Comparison of ENCODE assay signal across 8 cellular contexts in the genomic region with DNA sequence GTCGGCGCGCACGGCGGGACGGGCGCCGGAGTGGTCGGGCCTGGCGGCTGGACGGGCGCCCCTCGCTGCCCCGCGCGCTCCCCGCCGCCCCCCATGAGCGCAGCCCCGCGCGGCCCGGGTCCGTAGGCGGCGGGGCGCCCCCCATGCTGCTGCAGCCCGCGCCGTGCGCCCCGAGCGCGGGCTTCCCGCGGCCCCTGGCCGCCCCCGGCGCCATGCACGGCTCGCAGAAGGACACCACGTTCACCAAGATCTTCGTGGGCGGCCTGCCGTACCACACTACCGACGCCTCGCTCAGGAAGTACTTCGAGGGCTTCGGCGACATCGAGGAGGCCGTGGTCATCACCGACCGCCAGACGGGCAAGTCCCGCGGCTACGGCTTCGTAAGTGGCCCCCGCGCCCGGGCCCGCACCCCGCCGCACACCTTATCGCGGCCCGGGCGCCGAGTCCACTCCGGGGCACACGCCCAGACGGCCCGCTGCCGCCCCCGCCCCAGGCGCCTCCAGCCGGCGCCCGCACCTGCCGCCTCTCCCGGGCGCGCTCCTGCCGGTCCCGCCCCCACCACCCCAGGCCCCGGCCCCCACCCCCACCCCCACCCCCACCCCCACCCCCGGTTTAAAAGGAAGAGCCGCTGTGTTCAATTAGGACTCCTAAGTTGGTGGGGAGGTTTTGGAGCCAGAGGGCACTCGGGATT. TPM values are rescaled to one million over a fixed set of nuclear protein-coding genes. Genes with fewer than 3 reads are reported as not detected.
DNase-seq lines count a peak whose midpoint lies in the region; ATAC-seq and TF ChIP-seq lines count a peak whose summit lies in the region.

No MANE protein-coding gene starts in this region.

- H3K9me3 ChIP-seq in Caco-2 (no peaks in the 10 kb centered on the region), iPS-15b (ENCODE audit: control insufficient read depth, insufficient read depth, low read length) (no peaks in the 10 kb centered on the region)

- peak overlapping the region; percentile 54 for H3K27ac Mint-ChIP-seq in Caco-2 (ENCODE audit: unreplicated experiment)
- peak overlapping the region; percentile 95 for H3K27ac Mint-ChIP-seq in activated naive CD4-positive, alpha-beta T cell treated with anti-CD3 and anti-CD28 coated beads, Interleukin-2, amount 10 ng/mL, durations not matched to agents 7 days and 5 days

- H3K27me3 ChIP-seq in Caco-2 (replicated peaks; ENCODE audit: control insufficient read depth, insufficient read depth, low read length) (no peaks in the 10 kb centered on the region), iPS-15b (ENCODE audit: control insufficient read depth, insufficient read depth, low read length) (no peaks in the 10 kb centered on the region)

- POLR2A ChIA-PET in Caco-2 (lab: Charles Lee), result interaction anchor here (0.6 to 1.0 kb wide), 3 partner anchors 42 to 418 kb away, joined by 3 to 4 read pairs (median 3); no protein-coding TSS in a partner anchor

- H3K36me3 ChIP-seq in Caco-2 (ENCODE audit: control insufficient read depth, insufficient read depth, low read length), result peaks cover 10% of the 10 kb centered on the region
- H3K36me3 ChIP-seq in iPS-15b (ENCODE audit: control insufficient read depth, insufficient read depth, low read length), result peaks cover 28% of the 10 kb centered on the region

- peaks cover 23% of the 10 kb centered on the region for H3K4me1 ChIP-seq in Caco-2
- peaks cover 2% of the 10 kb centered on the region for H3K4me1 ChIP-seq in iPS-15b (ENCODE audit: control insufficient read depth, insufficient read depth, low read length)

- no TSS peak for BruUV-seq in Caco-2 (replicated peaks; lab: Mats Ljungman, UMichigan)

- peak in 1 of 2 experiments; percentile 54 for DNase-seq in Caco-2
- peak; percentile 57 for DNase-seq in GM20000 (ENCODE audit: low spot score)
- no peak for DNase-seq in Jurkat, Clone E6-1 (ENCODE audit: low read depth, low spot score)
- DNase-seq in activated naive CD4-positive, alpha-beta T cell treated with anti-CD3 and anti-CD28 coated beads, Interleukin-2, amount 10 ng/mL, durations not matched to agents 7 days and 5 days, result peak; percentile 45
- peak; percentile 40 for DNase-seq in stimulated activated CD4-positive, alpha-beta T cell treated with anti-CD3 and anti-CD28 coated beads, Interleukin-4, amount 100 ng/mL, for 1 hour
- no peak for DNase-seq in medulla oblongata (ENCODE audit: extremely low spot score)
- no peak for DNase-seq in sciatic nerve (ENCODE audit: low spot score)

- H3K4me3 ChIP-seq in Caco-2 (ENCODE audit: low read depth, low read length) (peak overlapping the region; percentile 96), iPS-15b (ENCODE audit: low read depth, low read length) (peak overlapping the region; percentile 71)
- peak overlapping the region; percentile 59 for H3K4me3 ChIP-seq in Jurkat, Clone E6-1 (ENCODE audit: low read length)

- H3K4me3 Mint-ChIP-seq in Caco-2 (ENCODE audit: unreplicated experiment), result peak overlapping the region; percentile 80
- peak overlapping the region; percentile 97 for H3K4me3 Mint-ChIP-seq in activated naive CD4-positive, alpha-beta T cell treated with anti-CD3 and anti-CD28 coated beads, Interleukin-2, amount 10 ng/mL, durations not matched to agents 7 days and 5 days

- H3K9ac ChIP-seq in iPS-15b (ENCODE audit: low read depth, low read length), result peak overlapping the region; percentile 54

- no peaks in the 10 kb centered on the region for H3K27me3 Mint-ChIP-seq in Caco-2 (ENCODE audit: insufficient read depth, unreplicated experiment)
- no peaks in the 10 kb centered on the region for H3K27me3 Mint-ChIP-seq in activated naive CD4-positive, alpha-beta T cell treated with anti-CD3 and anti-CD28 coated beads, Interleukin-2, amount 10 ng/mL, durations not matched to agents 7 days and 5 days

- peaks cover 44% of the 10 kb centered on the region for H3K36me3 Mint-ChIP-seq in Caco-2 (ENCODE audit: insufficient read depth, unreplicated experiment)
- H3K36me3 Mint-ChIP-seq in activated naive CD4-positive, alpha-beta T cell treated with anti-CD3 and anti-CD28 coated beads, Interleukin-2, amount 10 ng/mL, durations not matched to agents 7 days and 5 days, result peaks cover 44% of the 10 kb centered on the region

- peaks cover 20% of the 10 kb centered on the region for H3K4me1 Mint-ChIP-seq in Caco-2 (ENCODE audit: low read depth, unreplicated experiment)
- peaks cover 57% of the 10 kb centered on the region for H3K4me1 Mint-ChIP-seq in activated naive CD4-positive, alpha-beta T cell treated with anti-CD3 and anti-CD28 coated beads, Interleukin-2, amount 10 ng/mL, durations not matched to agents 7 days and 5 days

- no peak for ATAC-seq in sciatic nerve

- intact Hi-C loops in Caco-2 (cut with micrococcal nuclease; ENCODE audit: unreplicated experiment), result no loop called here
- intact Hi-C loops in sciatic nerve (cut with DNase I), result loop anchor here (10.0 kb wide), 1 partner anchor 203 kb away; no protein-coding TSS in a partner anchor

- TF ChIP-seq CTCF in Caco-2 (IDR thresholded peaks at IDR 0.05; ENCODE audit: insufficient read depth in 1 of 2, low read depth in 1 of 2, low read length in 1 of 2, severe bottlenecking in 1 of 2, unreplicated experiment in 1 of 2) (no peak), GM20000 (IDR thresholded peaks at IDR 0.05; ENCODE audit: extremely low read depth, missing control alignments) (no peak)

- CTCF ChIA-PET in Caco-2 (lab: Charles Lee), result interaction anchor here (0.6 to 1.1 kb wide), 5 partner anchors 8 to 301 kb away, joined by 3 to 6 read pairs (median 3); no protein-coding TSS in a partner anchor
- CTCF ChIA-PET in activated naive CD4-positive, alpha-beta T cell treated with anti-CD3 and anti-CD28 coated beads, Interleukin-2, amount 10 ng/mL, durations not matched to agents 7 days and 5 days (lab: Charles Lee), result interaction anchor here (0.7 to 1.9 kb wide), 8 partner anchors 10 to 107 kb away, joined by 3 to 8 read pairs (median 4); no protein-coding TSS in a partner anchor

- no peaks in the 10 kb centered on the region for H3K9me3 Mint-ChIP-seq in Caco-2 (ENCODE audit: unreplicated experiment)
- H3K9me3 Mint-ChIP-seq in activated naive CD4-positive, alpha-beta T cell treated with anti-CD3 and anti-CD28 coated beads, Interleukin-2, amount 10 ng/mL, durations not matched to agents 7 days and 5 days, result no peaks in the 10 kb centered on the region

RNA-seq across cellular contexts. Expression of gene RBM38, which starts 0.4 kb away (rescaled TPM):
- total RNA-seq in Caco-2 (2022) (34.4 and 39.2 TPM in 2 replicates), sciatic nerve (28.1 TPM)
- 66.7 TPM for polyA plus RNA-seq in Jurkat, Clone E6-1 (2012; ENCODE audit: insufficient read depth, insufficient read length)

RNA-seq across cellular contexts. Expression of gene RAE1, which starts 40.5 kb away (rescaled TPM):
- total RNA-seq in Caco-2 (2022), result 133 and 138 TPM in 2 replicates
- polyA plus RNA-seq in Jurkat, Clone E6-1 (2012; ENCODE audit: insufficient read depth, insufficient read length), result 81.1 TPM
- 17.5 TPM for total RNA-seq in sciatic nerve

Comparison
In these comparisons a context has a peak if more than half of its experiments do, and no peak if none do; other contexts are left out.
1. DNase-seq: peak in GM20000 (single experiment), activated naive CD4-positive, alpha-beta T cell treated with anti-CD3 and anti-CD28 coated beads, Interleukin-2, amount 10 ng/mL, durations not matched to agents 7 days and 5 days (single experiment) and stimulated activated CD4-positive, alpha-beta T cell treated with anti-CD3 and anti-CD28 coated beads, Interleukin-4, amount 100 ng/mL, for 1 hour (single experiment); none in Jurkat, Clone E6-1 (single experiment), medulla oblongata (single experiment) and sciatic nerve (single experiment).
2. Peak in every context shown above with its lines, with median percentiles within 50 percentile points of each other: H3K4me3 ChIP-seq.